In the genomic region with DNA sequence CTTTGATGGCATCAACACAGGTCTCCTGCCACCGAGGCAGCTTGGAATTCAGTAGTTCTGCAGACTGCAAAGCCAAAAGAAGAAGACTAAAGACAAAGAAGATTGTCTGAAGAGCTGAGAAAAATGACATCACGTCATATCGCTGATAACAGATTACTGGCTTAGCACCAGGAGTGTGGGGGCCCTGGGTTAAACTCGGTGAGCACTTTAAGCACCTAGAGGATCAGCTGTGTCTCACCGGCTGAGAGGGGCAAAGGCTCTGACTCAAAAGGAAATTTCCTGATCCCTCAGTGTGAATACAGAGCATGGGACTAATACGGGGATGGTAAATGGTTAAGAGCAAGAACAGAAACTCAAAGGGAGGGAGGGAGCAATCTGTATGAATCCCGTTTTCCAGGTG, we compare ENCODE assay signal across 21 cellular contexts.
"Had no signal": no experiment of that assay in that cellular context is flagged by ENCODE, and none has a peak within 500 bp of the region (broad histone marks: within the 10 kb centered on the region; RNA-seq: fewer than 3 reads in every experiment).

No MANE protein-coding gene starts in this region.

- H3K27me3 ChIP-seq: breast epithelium, esophagus squamous epithelium, heart right ventricle, sigmoid colon, upper lobe of left lung had no signal

- H3K4me1 ChIP-seq: breast epithelium, esophagus squamous epithelium, heart right ventricle, sigmoid colon, upper lobe of left lung had no signal

- H3K27ac ChIP-seq: breast epithelium, coronary artery, esophagus squamous epithelium, heart right ventricle, sigmoid colon, thoracic aorta, upper lobe of left lung had no signal

- H3K27me3 Mint-ChIP-seq: activated naive CD8-positive, alpha-beta T cell treated with anti-CD3 and anti-CD28 coated beads for 36 hours; activated T-cell treated with anti-CD3 and anti-CD28 coated beads, Interleukin-2, amount 50 U/mL, for 24 hours; activated T-helper 17 cell treated with anti-CD3 and anti-CD28 coated beads, Interleukin-2, amount 50 U/mL, for 72 hours had no signal

- FAIRE-seq: TTC549 had no signal

- H3K4me3 ChIP-seq: breast epithelium, coronary artery, esophagus squamous epithelium, heart right ventricle, mucosa of descending colon, sigmoid colon, thoracic aorta, upper lobe of left lung had no signal

- H3K36me3 ChIP-seq: breast epithelium had no signal

- H3K27ac Mint-ChIP-seq: activated naive CD8-positive, alpha-beta T cell treated with anti-CD3 and anti-CD28 coated beads for 36 hours; activated T-cell treated with anti-CD3 and anti-CD28 coated beads, Interleukin-2, amount 50 U/mL, for 24 hours; activated T-helper 17 cell treated with anti-CD3 and anti-CD28 coated beads, Interleukin-2, amount 50 U/mL, for 72 hours; stimulated activated naive B cell treated with anti-CD40 and anti-IgM and Interleukin-4, amounts not matched to agents 10 μg/mL and 1 μg/mL and 100 μg/mL, for 72 hours had no signal

- DNase-seq: activated naive CD4-positive, alpha-beta T cell treated with Interleukin-2 at 50 U/mL for 16 hours; activated naive CD8-positive, alpha-beta T cell treated with anti-CD3 and anti-CD28 coated beads for 36 hours; activated T-cell treated with anti-CD3 and anti-CD28 coated beads, Interleukin-2, amount 50 U/mL, for 24 hours; esophagus squamous epithelium; heart right ventricle; islet precursor cell; left cardiac atrium; mesendoderm; mucosa of descending colon; nucleus accumbens; sigmoid colon; stimulated activated CD4-positive, alpha-beta T cell treated with anti-CD3 and anti-CD28 coated beads, Interleukin-2, amount 100 ng/mL, for 48 hours; stimulated activated CD8-positive, alpha-beta memory T cell treated with anti-CD3 and anti-CD28 coated beads, Interleukin-4, amount 100 ng/mL, for 48 hours; stimulated activated naive B cell treated with anti-CD40 and anti-IgM and Interleukin-4, amounts not matched to agents 10 μg/mL and 1 μg/mL and 100 μg/mL, for 72 hours; T-helper 1 cell; upper lobe of left lung had no signal

- H3K4me3 Mint-ChIP-seq: activated naive CD8-positive, alpha-beta T cell treated with anti-CD3 and anti-CD28 coated beads for 36 hours; activated T-cell treated with anti-CD3 and anti-CD28 coated beads, Interleukin-2, amount 50 U/mL, for 24 hours; activated T-helper 17 cell treated with anti-CD3 and anti-CD28 coated beads, Interleukin-2, amount 50 U/mL, for 72 hours; stimulated activated naive B cell treated with anti-CD40 and anti-IgM and Interleukin-4, amounts not matched to agents 10 μg/mL and 1 μg/mL and 100 μg/mL, for 72 hours had no signal

- H3K4me1 Mint-ChIP-seq: activated naive CD8-positive, alpha-beta T cell treated with anti-CD3 and anti-CD28 coated beads for 36 hours; activated T-helper 17 cell treated with anti-CD3 and anti-CD28 coated beads, Interleukin-2, amount 50 U/mL, for 72 hours had no signal

- H3K9me3 Mint-ChIP-seq: activated T-cell treated with anti-CD3 and anti-CD28 coated beads, Interleukin-2, amount 50 U/mL, for 24 hours; activated T-helper 17 cell treated with anti-CD3 and anti-CD28 coated beads, Interleukin-2, amount 50 U/mL, for 72 hours had no signal

- H3K9me3 ChIP-seq: breast epithelium, esophagus squamous epithelium, heart right ventricle, mucosa of descending colon, sigmoid colon, thoracic aorta, upper lobe of left lung had no signal
